1 cellular context compared by ENCODE assay signal in the genomic region with DNA sequence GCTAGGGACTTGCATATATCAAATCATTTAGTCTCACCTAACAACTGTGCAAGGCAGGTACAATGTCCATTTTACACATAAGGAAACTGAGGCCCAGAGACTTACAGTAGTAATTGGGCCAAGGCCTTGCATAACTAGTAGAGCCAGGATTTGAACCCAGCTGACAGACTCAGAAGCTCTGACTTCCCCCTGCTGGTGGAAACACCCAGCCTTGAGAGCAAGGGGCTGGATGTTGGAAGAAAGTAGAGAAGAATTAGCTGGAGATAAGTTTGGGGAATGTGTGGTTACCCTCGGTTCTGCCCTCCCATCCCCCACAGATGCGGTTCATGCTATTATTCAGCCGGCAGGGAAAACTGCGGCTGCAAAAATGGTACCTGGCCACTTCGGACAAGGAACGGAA.
TF ChIP-seq lines count a peak whose summit lies in the region.

No MANE protein-coding gene starts in this region.

TF ChIP-seq in HepG2, 621 proteins besides CTCF, POLR2A, EP300 and RAD21:
- TF ChIP-seq NCOR1 (IDR thresholded peaks at IDR 0.05; ENCODE audit: borderline replicate concordance, low read length): no peak
- TF ChIP-seq ZNF33A (CRISPR knock-in tag; IDR thresholded peaks at IDR 0.05; ENCODE audit: borderline replicate concordance): no peak
